Comparison of ENCODE assay signal across 34 cellular contexts in the genomic region with DNA sequence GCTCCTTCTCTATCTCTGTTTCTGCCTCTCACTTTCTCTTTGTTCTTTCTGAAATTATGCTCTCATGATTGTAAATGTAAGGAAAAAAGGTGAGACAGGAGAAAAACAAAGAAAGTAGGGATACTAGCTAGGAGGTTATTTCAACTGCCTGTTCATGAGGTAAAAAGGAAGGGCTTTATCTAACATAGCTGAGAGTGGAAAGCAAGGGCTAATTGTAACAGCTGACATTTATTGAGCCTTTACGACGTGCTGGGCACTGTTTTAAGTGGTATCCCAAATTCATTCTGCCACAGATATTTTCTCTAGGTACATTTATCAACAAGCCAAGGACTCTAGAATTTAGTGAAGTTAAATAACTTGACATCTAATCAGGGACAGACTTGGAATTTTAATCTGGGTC.
"Had no signal": no experiment of that assay in that cellular context is flagged by ENCODE, and none has a peak within 500 bp of the region (broad histone marks: within the 10 kb centered on the region; RNA-seq: fewer than 3 reads in every experiment).

No MANE protein-coding gene starts in this region.

- H3K27ac ChIP-seq: adrenal gland, body of pancreas, esophagus muscularis mucosa, foreskin keratinocyte, gastrocnemius medialis, VCaP had no signal

- H3K4me1 Mint-ChIP-seq: activated naive CD4-positive, alpha-beta T cell treated with anti-CD3 and anti-CD28 coated beads, Interleukin-2, amount 50 U/mL, for 24 hours; activated naive CD8-positive, alpha-beta T cell treated with anti-CD3 and anti-CD28 coated beads for 36 hours; activated naive CD8-positive, alpha-beta T cell treated with anti-CD3 and anti-CD28 coated beads, Interleukin-2, amount 50 U/mL, for 24 hours; T-helper 17 cell had no signal

- H3K36me3 ChIP-seq: adrenal gland, esophagus muscularis mucosa, gastrocnemius medialis had no signal

- H3K4me3 ChIP-seq: adrenal gland, body of pancreas, esophagus muscularis mucosa, gastrocnemius medialis had no signal

- H3K4me3 Mint-ChIP-seq: activated CD8-positive, alpha-beta T cell treated with anti-CD3 and anti-CD28 coated beads for 36 hours; activated naive CD4-positive, alpha-beta T cell treated with anti-CD3 and anti-CD28 coated beads for 36 hours; activated naive CD4-positive, alpha-beta T cell treated with anti-CD3 and anti-CD28 coated beads, Interleukin-2, amount 50 U/mL, for 24 hours; activated naive CD8-positive, alpha-beta T cell treated with anti-CD3 and anti-CD28 coated beads for 36 hours; activated naive CD8-positive, alpha-beta T cell treated with anti-CD3 and anti-CD28 coated beads, Interleukin-2, amount 50 U/mL, for 24 hours; activated T-helper 1 cell treated with anti-CD3 and anti-CD28 coated beads, Interleukin-12 subunit alpha, Interleukin-12 subunit beta, Interleukin-2, Interleukin-4 antibody, amounts not matched to agents 30 ng/mL and 10 ng/mL and 1 ng/mL, durations not matched to agents 14 hours and 24 hours and 36 hours; effector memory CD8-positive, alpha-beta T cell; T-helper 17 cell; T-helper 2 cell treated with Interferon-gamma antibody and Interleukin-4, amounts not matched to agents 5 μg/mL and 100 μg/mL, for 36 hours; WTC11 had no signal

- ATAC-seq: activated CD4-positive, CD25-positive, alpha-beta regulatory T cell treated with anti-CD3 and anti-CD28 coated beads, Interleukin-2, amount 50 U/mL, for 24 hours; activated CD8-positive, alpha-beta T cell treated with anti-CD3 and anti-CD28 coated beads for 36 hours; activated naive CD8-positive, alpha-beta T cell treated with anti-CD3 and anti-CD28 coated beads, Interleukin-2, amount 50 U/mL, for 24 hours; body of pancreas; effector memory CD8-positive, alpha-beta T cell; foreskin keratinocyte; gastrocnemius medialis; T-helper 17 cell; WTC11 had no signal

- H3K4me1 ChIP-seq: adrenal gland, body of pancreas, esophagus muscularis mucosa, gastrocnemius medialis had no signal

- H3K9me3 Mint-ChIP-seq: activated CD8-positive, alpha-beta T cell treated with anti-CD3 and anti-CD28 coated beads for 36 hours; activated naive CD8-positive, alpha-beta T cell treated with anti-CD3 and anti-CD28 coated beads for 36 hours; activated naive CD8-positive, alpha-beta T cell treated with anti-CD3 and anti-CD28 coated beads, Interleukin-2, amount 50 U/mL, for 24 hours; activated T-helper 1 cell treated with anti-CD3 and anti-CD28 coated beads, Interleukin-12 subunit alpha, Interleukin-12 subunit beta, Interleukin-2, Interleukin-4 antibody, amounts not matched to agents 30 ng/mL and 10 ng/mL and 1 ng/mL, durations not matched to agents 14 hours and 24 hours and 36 hours; activated T-helper 2 cell treated with anti-CD3 and anti-CD28 coated beads, Interferon-gamma antibody, Interleukin-2, Interleukin-4, amounts not matched to agents 10 μg/mL and 5 μg/mL and 100 μg/mL, durations not matched to agents 14 hours and 24 hours and 36 hours had no signal

- H3K27me3 Mint-ChIP-seq: activated CD8-positive, alpha-beta T cell treated with anti-CD3 and anti-CD28 coated beads for 36 hours; activated naive CD8-positive, alpha-beta T cell treated with anti-CD3 and anti-CD28 coated beads for 36 hours; activated naive CD8-positive, alpha-beta T cell treated with anti-CD3 and anti-CD28 coated beads, Interleukin-2, amount 50 U/mL, for 24 hours; effector memory CD8-positive, alpha-beta T cell; T-helper 17 cell had no signal

- H3K9me3 ChIP-seq: adrenal gland, body of pancreas, esophagus muscularis mucosa, gastrocnemius medialis had no signal

- DNase-seq: activated CD4-positive, alpha-beta T cell treated with anti-CD3 and anti-CD28 coated beads for 48 hours; activated CD4-positive, alpha-beta T cell treated with anti-CD3 and anti-CD28 coated beads, Interleukin-2, amount 50 U/mL, for 1 hour; activated CD4-positive, alpha-beta T cell treated with anti-CD3 and anti-CD28 coated beads, Interleukin-2, amount 50 U/mL, for 48 hours; activated CD8-positive, alpha-beta memory T cell treated with anti-CD3 and anti-CD28 coated beads for 24 hours; activated CD8-positive, alpha-beta T cell treated with anti-CD3 and anti-CD28 coated beads for 36 hours; activated effector memory CD4-positive, alpha-beta T cell treated with anti-CD3 and anti-CD28 coated beads, Interleukin-2, amount 50 U/mL, for 16 hours; activated naive CD4-positive, alpha-beta T cell treated with anti-CD3 and anti-CD28 coated beads for 36 hours; activated naive CD8-positive, alpha-beta T cell treated with anti-CD3 and anti-CD28 coated beads for 36 hours; activated naive CD8-positive, alpha-beta T cell treated with anti-CD3 and anti-CD28 coated beads, Interleukin-2, amount 50 U/mL, for 24 hours; activated T-cell treated with anti-CD3 and anti-CD28 coated beads, Interleukin-2, amount 50 U/mL, for 48 hours; adrenal gland; amygdala; aorta; body of pancreas; caudate nucleus; cortex of kidney; dermis blood vessel endothelial cell; effector CD4-positive, alpha-beta T cell; effector memory CD8-positive, alpha-beta T cell; erythroblast; foreskin keratinocyte; gastrocnemius medialis; glutamatergic neuron; T-helper 1 cell; T-helper 17 cell; T1000 had no signal

- H3K27ac Mint-ChIP-seq: activated CD8-positive, alpha-beta T cell treated with anti-CD3 and anti-CD28 coated beads for 36 hours; activated naive CD4-positive, alpha-beta T cell treated with anti-CD3 and anti-CD28 coated beads for 36 hours; activated naive CD4-positive, alpha-beta T cell treated with anti-CD3 and anti-CD28 coated beads, Interleukin-2, amount 50 U/mL, for 24 hours; activated naive CD8-positive, alpha-beta T cell treated with anti-CD3 and anti-CD28 coated beads for 36 hours; activated naive CD8-positive, alpha-beta T cell treated with anti-CD3 and anti-CD28 coated beads, Interleukin-2, amount 50 U/mL, for 24 hours; activated T-helper 1 cell treated with anti-CD3 and anti-CD28 coated beads, Interleukin-12 subunit alpha, Interleukin-12 subunit beta, Interleukin-2, Interleukin-4 antibody, amounts not matched to agents 30 ng/mL and 10 ng/mL and 1 ng/mL, durations not matched to agents 14 hours and 24 hours and 36 hours; activated T-helper 2 cell treated with anti-CD3 and anti-CD28 coated beads, Interferon-gamma antibody, Interleukin-2, Interleukin-4, amounts not matched to agents 10 μg/mL and 5 μg/mL and 100 μg/mL, durations not matched to agents 14 hours and 24 hours and 36 hours; effector memory CD8-positive, alpha-beta T cell; T-helper 17 cell; T-helper 2 cell treated with Interferon-gamma antibody and Interleukin-4, amounts not matched to agents 5 μg/mL and 100 μg/mL, for 36 hours; WTC11 had no signal

- H3K36me3 Mint-ChIP-seq: activated naive CD4-positive, alpha-beta T cell treated with anti-CD3 and anti-CD28 coated beads, Interleukin-2, amount 50 U/mL, for 24 hours; activated naive CD8-positive, alpha-beta T cell treated with anti-CD3 and anti-CD28 coated beads for 36 hours had no signal

- H3K27me3 ChIP-seq: adrenal gland, body of pancreas, esophagus muscularis mucosa, foreskin keratinocyte, gastrocnemius medialis had no signal
